14 cellular contexts compared by ENCODE assay signal in genomic region chr12:104462325-104462724, GRCh38. TPM values are rescaled to one million over a fixed set of nuclear protein-coding genes. Genes with fewer than 3 reads are reported as not detected.
DNase-seq lines count a peak whose midpoint lies in the region; ATAC-seq and TF ChIP-seq lines count a peak whose summit lies in the region.
"Had no signal": no experiment of that assay in that cellular context is flagged by ENCODE, and none has a peak within 500 bp of the region (broad histone marks: within the 10 kb centered on the region; RNA-seq: fewer than 3 reads in every experiment).

No MANE protein-coding gene starts in this region.

- peak overlapping the region; percentile 78 for H3K4me3 Mint-ChIP-seq in activated CD4-positive, alpha-beta memory T cell treated with anti-CD3 and anti-CD28 coated beads, Interleukin-2, amount 10 ng/mL, durations not matched to agents 7 days and 5 days

- CTCF ChIA-PET in activated CD4-positive, alpha-beta memory T cell treated with anti-CD3 and anti-CD28 coated beads, Interleukin-2, amount 10 ng/mL, durations not matched to agents 7 days and 5 days (lab: Charles Lee), result interaction anchor here (1.0 kb wide), 1 partner anchor 15 kb away, joined by 4 read pairs; no protein-coding TSS in a partner anchor

- H3K79me1 ChIP-seq in mesenchymal stem cell (replicated peaks; ENCODE audit: low read length, poor library complexity, severe bottlenecking), result no peaks in the 10 kb centered on the region

- H3K9me3 Mint-ChIP-seq in activated CD4-positive, alpha-beta memory T cell treated with anti-CD3 and anti-CD28 coated beads, Interleukin-2, amount 10 ng/mL, durations not matched to agents 7 days and 5 days, result no peaks in the 10 kb centered on the region

- ATAC-seq in DND-41 (ENCODE audit: insufficient read depth, low read depth) (no peak), lower lobe of right lung (no peak)
- ATAC-seq: gastroesophageal sphincter had no signal

- no peak overlapping the region for H2BK5ac ChIP-seq in mesenchymal stem cell (ENCODE audit: low read depth, low read length, poor library complexity, severe bottlenecking)

- no peak overlapping the region for H3K18ac ChIP-seq in mesenchymal stem cell (ENCODE audit: low read depth in 1 of 2, low read length in 2 of 2)

- H3K4me3 ChIP-seq in BLaER1, result no peak overlapping the region
- H3K4me3 ChIP-seq in DND-41 (ENCODE audit: low read depth in 1 of 2, low read length in 2 of 2), result peak overlapping the region in 1 of 2 experiments; percentile 49; a peak in 2 of 4 replicates
- peak overlapping the region; percentile 1 for H3K4me3 ChIP-seq in lower lobe of right lung
- no peak overlapping the region for H3K4me3 ChIP-seq in mesenchymal stem cell (ENCODE audit: insufficient read depth in 1 of 2, low read depth in 1 of 2, low read length in 2 of 2)
- H3K4me3 ChIP-seq: gastroesophageal sphincter had no signal

- peaks cover 97% of the 10 kb centered on the region for H4K20me1 ChIP-seq in BLaER1
- peaks cover 47% of the 10 kb centered on the region for H4K20me1 ChIP-seq in DND-41 (ENCODE audit: insufficient read depth, low read length)

- no peaks in the 10 kb centered on the region for H3K9me3 ChIP-seq in BLaER1
- no peaks in the 10 kb centered on the region for H3K9me3 ChIP-seq in DND-41 (ENCODE audit: insufficient read depth, low read length, severe bottlenecking)
- no peaks in the 10 kb centered on the region for H3K9me3 ChIP-seq in lower lobe of right lung
- no peaks in the 10 kb centered on the region for H3K9me3 ChIP-seq in mesenchymal stem cell (ENCODE audit: control insufficient read depth, low read length)
- H3K9me3 ChIP-seq: gastroesophageal sphincter, SK-N-SH had no signal

- H2BK12ac ChIP-seq in mesenchymal stem cell (ENCODE audit: low read length in 2 of 2), result no peak overlapping the region

- DNase-seq in DND-41 (no peak), lower lobe of right lung (no peak), mucosa of gallbladder (ENCODE audit: low spot score) (no peak), activated gamma-delta T cell treated with Interleukin-2 at 50 U/mL for 16 hours (no peak), mesenchymal stem cell (no peak)
- no peak for DNase-seq in activated CD4-positive, alpha-beta memory T cell treated with anti-CD3 and anti-CD28 coated beads, Interleukin-2, amount 10 ng/mL, durations not matched to agents 7 days and 5 days
- no peak for DNase-seq in stimulated activated CD4-positive, alpha-beta T cell treated with anti-CD3 and anti-CD28 coated beads, Interleukin-2, amount 100 ng/mL, for 48 hours
- DNase-seq: NCI-H1105 treated with DMSO at 0.1 percent for 48 hours, NCI-H2227 treated with DMSO at 0.1 percent for 48 hours, posterior cingulate gyrus, SK-N-SH, WERI-Rb-1 had no signal

- WGBS in mesenchymal stem cell, result 100% methylated on average over 1 of the region's 1 CpG

- H3K27ac ChIP-seq in BLaER1 (0 out of 2 replicates have a peak overlapping the region, but pooled peaks have one; percentile 28), DND-41 (ENCODE audit: low read length) (peak overlapping the region; percentile 81), lower lobe of right lung (peak overlapping the region; percentile 64), mesenchymal stem cell (ENCODE audit: low read length, poor library complexity, severe bottlenecking) (no peak overlapping the region)
- H3K27ac ChIP-seq: WERI-Rb-1 had no signal

- no peak overlapping the region for H4K8ac ChIP-seq in mesenchymal stem cell (ENCODE audit: low read length)

- no peak overlapping the region for H3K4ac ChIP-seq in mesenchymal stem cell (ENCODE audit: low read depth in 1 of 2, low read length in 2 of 2)

- peaks cover 100% of the 10 kb centered on the region for H3K79me2 ChIP-seq in DND-41 (ENCODE audit: insufficient read depth, low read length)

- no peak overlapping the region for H2AFZ ChIP-seq in DND-41 (ENCODE audit: low read depth, low read length)
- no peak overlapping the region for H2AFZ ChIP-seq in mesenchymal stem cell (ENCODE audit: low read depth, low read length)

- POLR2A ChIA-PET in activated CD4-positive, alpha-beta memory T cell treated with anti-CD3 and anti-CD28 coated beads, Interleukin-2, amount 10 ng/mL, durations not matched to agents 7 days and 5 days (lab: Charles Lee), result interaction anchor here (1.6 to 7.3 kb wide), 5 partner anchors 10 to 32 kb away, joined by 5 to 106 read pairs (median 27); no protein-coding TSS in a partner anchor

- H4K91ac ChIP-seq in mesenchymal stem cell (ENCODE audit: low read length), result no peak overlapping the region

- no peak for TF ChIP-seq CTCF in DND-41 (IDR thresholded peaks at IDR 0.05; ENCODE audit: borderline replicate concordance, extremely low read depth, low read length, poor library complexity, severe bottlenecking)
- TF ChIP-seq CTCF in lower lobe of right lung (IDR thresholded peaks at IDR 0.05), result no peak

- peaks cover 66% of the 10 kb centered on the region for H3K4me1 Mint-ChIP-seq in activated CD4-positive, alpha-beta memory T cell treated with anti-CD3 and anti-CD28 coated beads, Interleukin-2, amount 10 ng/mL, durations not matched to agents 7 days and 5 days

- H3K4me2 ChIP-seq in BLaER1 (peak overlapping the region; percentile 72), DND-41 (ENCODE audit: insufficient read depth, low read length) (peak overlapping the region; percentile 83), mesenchymal stem cell (ENCODE audit: low read length, poor library complexity, severe bottlenecking) (no peak overlapping the region)
- H3K4me2 ChIP-seq: SK-N-SH had no signal

- H3K27ac Mint-ChIP-seq in activated CD4-positive, alpha-beta memory T cell treated with anti-CD3 and anti-CD28 coated beads, Interleukin-2, amount 10 ng/mL, durations not matched to agents 7 days and 5 days, result peak overlapping the region; percentile 94

- no peak overlapping the region for H2BK15ac ChIP-seq in mesenchymal stem cell (ENCODE audit: low read depth, poor library complexity, severe bottlenecking)

- H2BK120ac ChIP-seq in mesenchymal stem cell (ENCODE audit: low read depth, low read length), result no peak overlapping the region

- no peak overlapping the region for H3K14ac ChIP-seq in mesenchymal stem cell (ENCODE audit: low read length in 2 of 2)

- intact Hi-C loops in lower lobe of right lung (cut with DNase I), result no loop called here

- H3K23ac ChIP-seq in mesenchymal stem cell (ENCODE audit: low read length in 2 of 2), result no peak overlapping the region

- H3K9ac ChIP-seq in BLaER1 (no peak overlapping the region), DND-41 (ENCODE audit: low read depth, low read length) (peak overlapping the region; percentile 35), mesenchymal stem cell (ENCODE audit: low read length) (no peak overlapping the region)
- H3K9ac ChIP-seq: SK-N-SH had no signal

- peaks cover 66% of the 10 kb centered on the region for H3K36me3 Mint-ChIP-seq in activated CD4-positive, alpha-beta memory T cell treated with anti-CD3 and anti-CD28 coated beads, Interleukin-2, amount 10 ng/mL, durations not matched to agents 7 days and 5 days (ENCODE audit: low read depth)

- H3K27me3 ChIP-seq in BLaER1, result no peaks in the 10 kb centered on the region
- no peaks in the 10 kb centered on the region for H3K27me3 ChIP-seq in DND-41 (ENCODE audit: insufficient read depth, low read length, poor library complexity)
- H3K27me3 ChIP-seq in lower lobe of right lung (ENCODE audit: low read depth), result no peaks in the 10 kb centered on the region
- peaks cover 0 to 4% of the 10 kb centered on the region in 2 experiments for H3K27me3 ChIP-seq in mesenchymal stem cell (ENCODE audit: control insufficient read depth in 1 of 2, insufficient read depth in 1 of 2, low read length in 2 of 2)
- H3K27me3 ChIP-seq: gastroesophageal sphincter had no signal

- H3K27me3 Mint-ChIP-seq in activated CD4-positive, alpha-beta memory T cell treated with anti-CD3 and anti-CD28 coated beads, Interleukin-2, amount 10 ng/mL, durations not matched to agents 7 days and 5 days, result no peaks in the 10 kb centered on the region

- no peak overlapping the region for H2AK5ac ChIP-seq in mesenchymal stem cell (ENCODE audit: low read length, severe bottlenecking)

- H3K4me1 ChIP-seq in BLaER1, result peaks cover 80% of the 10 kb centered on the region
- H3K4me1 ChIP-seq in DND-41 (ENCODE audit: insufficient read depth, low read length), result peaks cover 82% of the 10 kb centered on the region
- peaks cover 78% of the 10 kb centered on the region for H3K4me1 ChIP-seq in lower lobe of right lung
- peaks cover 13% of the 10 kb centered on the region for H3K4me1 ChIP-seq in mesenchymal stem cell (ENCODE audit: control insufficient read depth, insufficient read depth, low read depth, low read length)

- H3K36me3 ChIP-seq in BLaER1, result peaks cover 23% of the 10 kb centered on the region
- H3K36me3 ChIP-seq in DND-41 (ENCODE audit: insufficient read depth, low read length), result peaks cover 79% of the 10 kb centered on the region
- no peaks in the 10 kb centered on the region for H3K36me3 ChIP-seq in lower lobe of right lung
- H3K36me3 ChIP-seq in mesenchymal stem cell (ENCODE audit: control insufficient read depth in 1 of 2, insufficient read depth in 2 of 2, low read depth in 1 of 2, low read length in 2 of 2), result no peaks in the 10 kb centered on the region
- H3K36me3 ChIP-seq: gastroesophageal sphincter, WERI-Rb-1 had no signal

RNA-seq across cellular contexts. Expression of gene CHST11, which starts 5.6 kb away (rescaled TPM):
- total RNA-seq in activated CD4-positive, alpha-beta memory T cell treated with anti-CD3 and anti-CD28 coated beads, Interleukin-2, amount 10 ng/mL, durations not matched to agents 7 days and 5 days, result 100 to 1,000 TPM; 124 to 125 TPM
- 46.2 TPM for total RNA-seq in lower lobe of right lung
- total RNA-seq in mucosa of gallbladder, result 16.7 TPM
- polyA plus RNA-seq in mesenchymal stem cell (2013, experiment 1 of 2), result 17.4 TPM
- polyA plus RNA-seq in mesenchymal stem cell (2013, experiment 2 of 2), result 16.4 TPM
